8 cellular contexts compared by ENCODE assay signal in genomic region chr1:151613275-151613867, GRCh38. TPM values are rescaled to one million over a fixed set of nuclear protein-coding genes. Genes with fewer than 3 reads are reported as not detected.
DNase-seq lines count a peak whose midpoint lies in the region; ATAC-seq and TF ChIP-seq lines count a peak whose summit lies in the region.

No MANE protein-coding gene starts in this region.

- H3K4me3 ChIP-seq in BE2C (ENCODE audit: low read depth, low read length) (peak overlapping the region; percentile 79), MG63 (peak overlapping the region; percentile 89)
- H3K4me3 ChIP-seq in naive thymus-derived CD4-positive, alpha-beta T cell (ENCODE audit: low read length) = peak overlapping the region; percentile 80

- no peaks in the 10 kb centered on the region for H3K9me3 ChIP-seq in BE2C
- H3K9me3 ChIP-seq in MG63 = no peaks in the 10 kb centered on the region
- H3K9me3 ChIP-seq in naive thymus-derived CD4-positive, alpha-beta T cell (ENCODE audit: control insufficient read depth in 2 of 3, low read length in 3 of 3) = no peaks in the 10 kb centered on the region

- peaks cover 42 to 59% (median 54%) of the 10 kb centered on the region in 7 donors for H3K4me1 Mint-ChIP-seq in naive thymus-derived CD4-positive, alpha-beta T cell

- H3K27ac Mint-ChIP-seq in naive thymus-derived CD4-positive, alpha-beta T cell = peak overlapping the region; percentile 81 to 98 (median 91)

- peaks cover 0 to 2% (median 0%) of the 10 kb centered on the region in 11 donors for H3K9me3 Mint-ChIP-seq in naive thymus-derived CD4-positive, alpha-beta T cell

- no peak for TF ChIP-seq CTCF in BE2C (IDR thresholded peaks at IDR 0.05; ENCODE audit: low read depth, low read length)

- H3K36me3 ChIP-seq in BE2C (no peaks in the 10 kb centered on the region), MG63 (0 out of 2 replicates have a peak, but pooled peaks cover 2% of the 10 kb centered on the region)
- peaks cover 0 to 12% (median 0%) of the 10 kb centered on the region in 3 experiments for H3K36me3 ChIP-seq in naive thymus-derived CD4-positive, alpha-beta T cell (ENCODE audit: control insufficient read depth in 2 of 3, insufficient read depth in 3 of 3, low read length in 3 of 3)

- peak overlapping the region; percentile 98 for H3K27ac ChIP-seq in naive thymus-derived CD4-positive, alpha-beta T cell (ENCODE audit: low read depth, low read length)

- H3K36me3 Mint-ChIP-seq in naive thymus-derived CD4-positive, alpha-beta T cell = peaks cover 0 to 11% (median 3%) of the 10 kb centered on the region in 5 donors

- DNase-seq in BE2C (no peak), MG63 (no peak), cerebellum (ENCODE audit: low spot score) (peak; percentile 28), DMS153 (lab: John Stamatoyannopoulos, UW) (no peak), NCI-H446 treated with DMSO at 0.1 percent for 48 hours (lab: John Stamatoyannopoulos, UW) (no peak), midbrain (lab: John Stamatoyannopoulos, UW) (no peak), kidney tubule cell (ENCODE audit: low spot score) (no peak)
- DNase-seq in naive thymus-derived CD4-positive, alpha-beta T cell = no peak

- peaks cover 6% of the 10 kb centered on the region for H3K4me1 ChIP-seq in BE2C
- peaks cover 11 to 18% of the 10 kb centered on the region in 2 donors for H3K4me1 ChIP-seq in naive thymus-derived CD4-positive, alpha-beta T cell (ENCODE audit: control insufficient read depth in 2 of 2, insufficient read depth in 2 of 2, low read length in 2 of 2)

- POLR2A ChIA-PET in naive thymus-derived CD4-positive, alpha-beta T cell (lab: Charles Lee) = no interaction called here

- H3K4me3 Mint-ChIP-seq in naive thymus-derived CD4-positive, alpha-beta T cell = peak overlapping the region; percentile 89 to 100 (median 97)

- peaks cover 0 to 3% (median 1%) of the 10 kb centered on the region in 5 donors for H3K27me3 Mint-ChIP-seq in naive thymus-derived CD4-positive, alpha-beta T cell

- no peaks in the 10 kb centered on the region for H3K27me3 ChIP-seq in BE2C
- no peaks in the 10 kb centered on the region for H3K27me3 ChIP-seq in MG63
- H3K27me3 ChIP-seq in naive thymus-derived CD4-positive, alpha-beta T cell (ENCODE audit: control insufficient read depth in 2 of 2, insufficient read depth in 2 of 2, low read length in 2 of 2) = no peaks in the 10 kb centered on the region

- no peak for ATAC-seq in naive thymus-derived CD4-positive, alpha-beta T cell

- CTCF ChIA-PET in naive thymus-derived CD4-positive, alpha-beta T cell (lab: Charles Lee) = no interaction called here

- intact Hi-C loops in naive thymus-derived CD4-positive, alpha-beta T cell (cut with micrococcal nuclease) = loop anchor here (5.0 kb wide), 7 partner anchors 71 to 446 kb away; partner anchors contain the start of genes C2CD4D (in 2 of the 2), LYSMD1 (in 1 of the 2), POGZ (in 1 of the 2) and PSMD4 (in 1 of the 2)

RNA-seq across cellular contexts. Expression of gene SNX27, which starts 1.5 kb away (rescaled TPM):
- polyA plus RNA-seq in BE2C (2012; ENCODE audit: insufficient read depth, insufficient read length, low read depth) = 4.9 TPM
- total RNA-seq in MG63 (2014; rRNA removed; shearing (Covaris generic); ENCODE audit: low replicate concordance) = 17.1 and 44.5 TPM in 2 replicates
- 74.6 TPM for total RNA-seq in cerebellum
- 10 to 100 TPM; 25.5 to 42.1 (median 41.0) TPM for total RNA-seq in naive thymus-derived CD4-positive, alpha-beta T cell
- 10 to 100 TPM; 11.7 to 14.7 TPM for polyA plus RNA-seq in naive thymus-derived CD4-positive, alpha-beta T cell
